8 cellular contexts compared by ENCODE assay signal in genomic region chr19:36489139-36489919, GRCh38. TPM values are rescaled to one million over a fixed set of nuclear protein-coding genes. Genes with fewer than 3 reads are reported as not detected.
DNase-seq lines count a peak whose midpoint lies in the region; ATAC-seq and TF ChIP-seq lines count a peak whose summit lies in the region.

Gene ZNF566 (minus strand): TSS chr19:36489561. CDS start chr19:36476557, 13,004 bp downstream.

- WGBS in right cardiac atrium = under 1% methylated on average over 53 of the region's 53 CpGs
- WGBS in psoas muscle, 3 donors = 0% methylated on average over 53 of the region's 53 CpGs
- under 1% methylated on average over 53 of the region's 53 CpGs for WGBS in urinary bladder

- intact Hi-C loops in ascending aorta (cut with DNase I) (loop anchor here (1.0 to 10.0 kb wide), 8 partner anchors 39 to 1717 kb away; partner anchors contain the start of genes ZFP14, ZFP82, ZNF146 and ZNF260), right cardiac atrium (cut with DNase I) (no loop called here), psoas muscle (cut with DNase I) (loop anchor here in 1 of 2 donors (2.0 kb wide), 1 partner anchor 39 kb away; the partner anchor contains the start of gene ZNF260)

- ATAC-seq in HG02884 (IDR thresholded peaks at IDR 0.05; ENCODE audit: unreplicated experiment) = peak; percentile 85
- peak; percentile 99 for ATAC-seq in right cardiac atrium
- peak; percentile 99 to 100 (median 99) for ATAC-seq in psoas muscle

- H3K4me3 ChIP-seq in ascending aorta (peak within 1 kb of the TSS; percentile 71 to 72), right cardiac atrium (ENCODE audit: low read length) (peak within 1 kb of the TSS; percentile 92), psoas muscle (peak within 1 kb of the TSS; percentile 97), urinary bladder (ENCODE audit: low read depth, low read length) (peak within 1 kb of the TSS; percentile 69)

- peak; percentile 43 for TF ChIP-seq POLR2A in GM15510 (IDR thresholded peaks at IDR 0.05; ENCODE audit: borderline replicate concordance, extremely low read depth, insufficient read length)

- H3K27me3 ChIP-seq in ascending aorta = no peaks in the 10 kb centered on the region
- H3K27me3 ChIP-seq in right cardiac atrium (ENCODE audit: control insufficient read depth, insufficient read depth) = no peaks in the 10 kb centered on the region
- H3K27me3 ChIP-seq in psoas muscle (ENCODE audit: insufficient read depth in 3 of 3, low read length in 2 of 3) = no peaks in the 10 kb centered on the region

- H3K9me3 ChIP-seq in ascending aorta = peaks cover 3 to 10% of the 10 kb centered on the region in 2 donors
- H3K9me3 ChIP-seq in right cardiac atrium (ENCODE audit: control insufficient read depth, low read length) = no peaks in the 10 kb centered on the region
- H3K9me3 ChIP-seq in psoas muscle = peaks cover 20% of the 10 kb centered on the region

- H3K36me3 ChIP-seq in ascending aorta (peaks cover 0 to 6% of the 10 kb centered on the region in 2 donors), psoas muscle (ENCODE audit: insufficient read depth in 1 of 2, low read depth in 1 of 2) (peaks cover 0 to 5% of the 10 kb centered on the region in 2 donors), urinary bladder (ENCODE audit: insufficient read depth) (no peaks in the 10 kb centered on the region)

- peak within 1 kb of the TSS; percentile 92 to 94 for H3K27ac ChIP-seq in ascending aorta
- H3K27ac ChIP-seq in right cardiac atrium (ENCODE audit: low read length) = peak within 1 kb of the TSS; percentile 100
- peak within 1 kb of the TSS; percentile 96 for H3K27ac ChIP-seq in psoas muscle
- H3K27ac ChIP-seq in urinary bladder (ENCODE audit: low read depth) = peak within 1 kb of the TSS; percentile 97

- DNase-seq in NCI-H1694 treated with DMSO at 0.1 percent for 48 hours (lab: John Stamatoyannopoulos, UW) = peak; percentile 98
- peak; percentile 71 to 99 (median 91) for DNase-seq in T-helper 2 cell
- DNase-seq in ascending aorta (ENCODE audit: low spot score in 2 of 2) = peak; percentile 81 to 96
- peak; percentile 91 to 96 (median 94) for DNase-seq in right cardiac atrium
- DNase-seq in psoas muscle = peak; percentile 89 to 93

- H3K4me1 ChIP-seq in ascending aorta (peaks cover 0 to 5% of the 10 kb centered on the region in 2 donors), right cardiac atrium (ENCODE audit: control insufficient read depth, insufficient read depth, low read length) (no peaks in the 10 kb centered on the region), psoas muscle (peaks cover 9% of the 10 kb centered on the region), urinary bladder (ENCODE audit: insufficient read depth) (no peaks in the 10 kb centered on the region)

- TF ChIP-seq CTCF in ascending aorta (IDR thresholded peaks at IDR 0.05) = peak in 1 of 3 experiments; percentile 13
- no peak for TF ChIP-seq CTCF in psoas muscle (IDR thresholded peaks at IDR 0.05)

RNA-seq across cellular contexts. Expression of gene ZNF566, which starts in this region (rescaled TPM):
- 9.9 TPM for total RNA-seq in ascending aorta
- 10 to 100 TPM; 10.6 to 13.4 (median 13.3) TPM for total RNA-seq in right cardiac atrium
- 6.2 TPM for polyA plus RNA-seq in right cardiac atrium
- total RNA-seq in psoas muscle = 1 to 10 TPM; 5.2 to 8.0 (median 6.1) TPM
- 1 to 10 TPM; 2.4 to 9.0 (median 2.9) TPM for polyA plus RNA-seq in psoas muscle
- total RNA-seq in urinary bladder = 39.4 TPM
- 6.0 TPM for polyA plus RNA-seq in urinary bladder

Comparison
In these comparisons a context has a peak if more than half of its experiments do, and no peak if none do; other contexts are left out.
1. Peak in every context shown above with its lines: DNase-seq, ATAC-seq, H3K4me3 ChIP-seq and H3K27ac ChIP-seq.